In the genomic region with DNA sequence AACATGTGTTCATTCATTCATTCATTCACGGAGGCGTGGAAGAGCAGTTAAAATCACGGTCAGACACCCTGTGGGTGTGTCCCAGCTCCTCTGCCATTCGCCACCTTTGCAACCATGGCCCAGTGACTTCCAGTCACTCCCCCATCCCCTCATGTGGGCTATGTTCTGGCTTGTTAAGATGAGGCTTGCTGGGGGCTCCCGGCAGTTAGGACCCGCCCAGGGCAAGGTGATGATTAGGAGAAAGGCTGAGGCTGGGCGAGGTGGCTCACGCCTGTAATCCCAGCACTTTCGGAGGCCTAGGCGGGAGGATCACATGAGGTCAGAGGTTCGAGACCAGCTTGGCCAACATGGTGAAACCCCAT, we compare ENCODE assay signal across 1 cellular context.
TF ChIP-seq lines count a peak whose summit lies in the region.

No MANE protein-coding gene starts in this region.

TF ChIP-seq in K562, 482 proteins besides CTCF, POLR2A, EP300 and RAD21:
- TF ChIP-seq HNRNPLL (IDR thresholded peaks at IDR 0.05; ENCODE audit: low read depth, low read length, poor library complexity, severe bottlenecking) (no peak), FOXP1 (CRISPR knock-in tag; IDR thresholded peaks at IDR 0.05) (0 out of 2 replicates have a peak, but pooled peaks have one; percentile 34), FOXA3 (CRISPR knock-in tag; conservative IDR thresholded peaks at IDR 0.05 in 1 of 2, IDR thresholded peaks at IDR 0.05 in 1 of 2) (0 out of 4 replicates have a peak, but pooled peaks of 1 of the 2 experiments have one; percentile 31), STAT5B (CRISPR knock-in tag; IDR thresholded peaks at IDR 0.05) (no peak), ZZZ3 (IDR thresholded peaks at IDR 0.05) (no peak), ZNF12 (CRISPR knock-in tag; IDR thresholded peaks at IDR 0.05) (peak; percentile 42; the same call in 1 of the 2 replicates), DNMT1 (IDR thresholded peaks at IDR 0.05) (no peak)
- TF ChIP-seq, protein P1, sequence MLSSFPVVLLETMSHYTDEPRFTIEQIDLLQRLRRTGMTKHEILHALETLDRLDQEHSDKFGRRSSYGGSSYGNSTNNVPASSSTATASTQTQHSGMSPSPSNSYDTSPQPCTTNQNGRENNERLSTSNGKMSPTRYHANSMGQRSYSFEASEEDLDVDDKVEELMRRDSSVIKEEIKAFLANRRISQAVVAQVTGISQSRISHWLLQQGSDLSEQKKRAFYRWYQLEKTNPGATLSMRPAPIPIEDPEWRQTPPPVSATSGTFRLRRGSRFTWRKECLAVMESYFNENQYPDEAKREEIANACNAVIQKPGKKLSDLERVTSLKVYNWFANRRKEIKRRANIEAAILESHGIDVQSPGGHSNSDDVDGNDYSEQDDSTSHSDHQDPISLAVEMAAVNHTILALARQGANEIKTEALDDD (IDR thresholded peaks at IDR 0.05) = 0 out of 2 replicates have a peak, but pooled peaks have one; percentile 2
